In the genomic region with DNA sequence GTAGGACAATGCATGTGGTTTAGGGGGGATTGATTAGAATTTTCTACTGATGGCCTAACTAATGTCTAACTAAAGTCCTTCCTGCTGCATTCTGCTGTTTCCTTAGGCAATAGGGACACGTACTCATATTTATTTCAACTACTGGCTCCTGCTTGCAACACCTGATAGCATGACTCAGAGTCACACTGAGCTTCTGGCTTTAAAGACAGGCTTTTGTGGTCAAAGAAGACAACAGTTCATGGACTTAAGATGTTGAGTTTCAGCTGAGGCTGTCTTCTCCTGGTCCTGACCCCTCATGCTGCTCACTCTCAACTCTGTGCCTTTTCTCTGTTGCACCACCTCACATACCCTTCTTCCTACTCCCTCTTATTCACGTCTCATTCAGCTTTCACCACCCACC, we compare ENCODE assay signal across 18 cellular contexts. TPM values are rescaled to one million over a fixed set of nuclear protein-coding genes. Genes with fewer than 3 reads are reported as not detected.
DNase-seq lines count a peak whose midpoint lies in the region; ATAC-seq and TF ChIP-seq lines count a peak whose summit lies in the region.
"Had no signal": no experiment of that assay in that cellular context is flagged by ENCODE, and none has a peak within 500 bp of the region (broad histone marks: within the 10 kb centered on the region; RNA-seq: fewer than 3 reads in every experiment).

No MANE protein-coding gene starts in this region.

- H3K79me2 ChIP-seq in mammary epithelial cell (ENCODE audit: insufficient read depth, low read length) (no peaks in the 10 kb centered on the region), hepatocyte (no peaks in the 10 kb centered on the region)

- WGBS in mammary epithelial cell (ENCODE audit: low coverage, missing lambda C conversion rate) = 0% methylated on average over 2 of the region's 2 CpGs
- 67% methylated on average over 2 of the region's 2 CpGs for WGBS in hepatocyte (ENCODE audit: low lambda C conversion rate, missing lambda C conversion rate)

- H3K4me1 ChIP-seq in mammary epithelial cell (ENCODE audit: insufficient read depth, low read length) (peaks cover 25% of the 10 kb centered on the region), hepatocyte (ENCODE audit: insufficient read depth) (no peaks in the 10 kb centered on the region), upper lobe of right lung (no peaks in the 10 kb centered on the region)
- no peaks in the 10 kb centered on the region for H3K4me1 ChIP-seq in effector memory CD4-positive, alpha-beta T cell (ENCODE audit: control insufficient read depth, insufficient read depth, low read length, poor library complexity, severe bottlenecking)
- H3K4me1 ChIP-seq: stomach, uterus had no signal

- H3K9ac ChIP-seq in mammary epithelial cell (ENCODE audit: insufficient read depth, low read length) = no peak overlapping the region
- H3K9ac ChIP-seq: KMS-11 had no signal

- H3K36me3 ChIP-seq in mammary epithelial cell (ENCODE audit: insufficient read depth, low read length) (no peaks in the 10 kb centered on the region), hepatocyte (replicated peaks; ENCODE audit: insufficient read depth, low read depth) (no peaks in the 10 kb centered on the region), upper lobe of right lung (no peaks in the 10 kb centered on the region)
- H3K36me3 ChIP-seq in effector memory CD4-positive, alpha-beta T cell (ENCODE audit: control insufficient read depth, insufficient read depth, low read length) = no peaks in the 10 kb centered on the region
- H3K36me3 ChIP-seq: stomach, uterus had no signal

- H4K20me1 ChIP-seq in mammary epithelial cell (ENCODE audit: insufficient read depth, low read length) (no peaks in the 10 kb centered on the region), hepatocyte (ENCODE audit: insufficient read depth, poor library complexity, severe bottlenecking) (no peaks in the 10 kb centered on the region)

- intact Hi-C loops in mammary epithelial cell (cut with micrococcal nuclease) (loop anchor here (2.0 kb wide), 1 partner anchor 29 kb away; a partner anchor contains a TSS), upper lobe of right lung (cut with DNase I) (no loop called here), Right ventricle myocardium superior (cut with DNase I) (no loop called here)

- no peaks in the 10 kb centered on the region for H3K27me3 ChIP-seq in mammary epithelial cell (ENCODE audit: insufficient read depth, low read length)
- H3K27me3 ChIP-seq in hepatocyte = no peaks in the 10 kb centered on the region
- H3K27me3 ChIP-seq in upper lobe of right lung = no peaks in the 10 kb centered on the region
- H3K27me3 ChIP-seq in effector memory CD4-positive, alpha-beta T cell (replicated peaks; ENCODE audit: control insufficient read depth, insufficient read depth, low read length, poor library complexity, severe bottlenecking) = no peaks in the 10 kb centered on the region
- H3K27me3 ChIP-seq: stomach, uterus had no signal

- peak overlapping the region; percentile 24 for H3K4me2 ChIP-seq in mammary epithelial cell (ENCODE audit: insufficient read depth, low read depth, low read length)
- no peak overlapping the region for H3K4me2 ChIP-seq in hepatocyte
- H3K4me2 ChIP-seq: KMS-11 had no signal

- H2AFZ ChIP-seq in mammary epithelial cell (ENCODE audit: low read depth, low read length) = no peak overlapping the region
- H2AFZ ChIP-seq in hepatocyte = no peak overlapping the region

- DNase-seq in SIG-M5 treated with dmso at 0.1 percent for 504 hours (lab: John Stamatoyannopoulos, UW; ENCODE audit: unreplicated experiment) (peak; percentile 12), SIG-M5 (lab: John Stamatoyannopoulos, UW) (no peak), mammary epithelial cell (peak; percentile 97), hepatocyte (ENCODE audit: low spot score) (peak; percentile 56), upper lobe of right lung (no peak), HK-2 (ENCODE audit: unreplicated experiment) (no peak), Right ventricle myocardium superior (no peak)
- no peak for DNase-seq in effector memory CD4-positive, alpha-beta T cell
- DNase-seq: activated T-cell treated with anti-CD3 and anti-CD28 coated beads, Interleukin-2, amount 50 U/mL, for 1 hour; DMS79; foreskin melanocyte; NCI-H146; NCI-H446 treated with DMSO at 0.1 percent for 48 hours; OCI-M1; stomach; uterus had no signal

- in situ Hi-C loops in mammary epithelial cell (cut with MboI; ENCODE audit: low sequenced_read_pairs in 2 of 2) = no loop called here

- H3K4me3 ChIP-seq in mammary epithelial cell (replicated peaks in 1 of 3; ENCODE audit: insufficient read depth in 1 of 3, low read depth in 2 of 3, low read length in 3 of 3) (no peak overlapping the region), hepatocyte (no peak overlapping the region), upper lobe of right lung (no peak overlapping the region)
- H3K4me3 ChIP-seq in effector memory CD4-positive, alpha-beta T cell (ENCODE audit: insufficient read depth, low read depth, low read length, poor library complexity, severe bottlenecking) = no peak overlapping the region
- H3K4me3 ChIP-seq: stomach, uterus had no signal

- no TSS peak for BruUV-seq in mammary epithelial cell (replicated peaks; lab: Mats Ljungman, UMichigan)

- H3K9me3 ChIP-seq in mammary epithelial cell (replicated peaks; ENCODE audit: insufficient read depth, low read length) (no peaks in the 10 kb centered on the region), hepatocyte (ENCODE audit: low read depth) (no peaks in the 10 kb centered on the region), upper lobe of right lung (no peaks in the 10 kb centered on the region)
- H3K9me3 ChIP-seq in effector memory CD4-positive, alpha-beta T cell (ENCODE audit: control insufficient read depth, low read length) = no peaks in the 10 kb centered on the region
- H3K9me3 ChIP-seq: stomach, uterus had no signal

- H3K9me2 ChIP-seq in hepatocyte (replicated peaks; ENCODE audit: insufficient read depth) = no peaks in the 10 kb centered on the region

- dilution Hi-C loops in mammary epithelial cell (cut with HindIII; ENCODE audit: low sequenced_read_pairs) = no loop called here

- ATAC-seq in upper lobe of right lung = peak; percentile 61
- ATAC-seq in Right ventricle myocardium superior (ENCODE audit: poor library complexity) = no peak

- CTCF ChIA-PET in mammary epithelial cell (lab: Charles Lee; ENCODE audit: low non-redundant PET) = interaction anchor here (0.6 kb wide), 1 partner anchor 29 kb away, joined by 3 read pairs; a partner anchor contains a TSS

- TF ChIP-seq CTCF in mammary epithelial cell (conservative IDR thresholded peaks at IDR 0.05 in 1 of 2, IDR thresholded peaks at IDR 0.05 in 1 of 2; ENCODE audit: extremely low read depth in 1 of 2, insufficient read depth in 1 of 2, low read depth in 1 of 2, low read length in 2 of 2) (no peak), hepatocyte (IDR thresholded peaks at IDR 0.05; ENCODE audit: poor library complexity) (no peak), upper lobe of right lung (IDR thresholded peaks at IDR 0.05) (no peak)

- H3K27ac ChIP-seq in mammary epithelial cell (ENCODE audit: insufficient read depth, low read depth, low read length) = peak overlapping the region; percentile 33
- H3K27ac ChIP-seq in hepatocyte = peak overlapping the region; percentile 6
- H3K27ac ChIP-seq in upper lobe of right lung = no peak overlapping the region
- no peak overlapping the region for H3K27ac ChIP-seq in effector memory CD4-positive, alpha-beta T cell (ENCODE audit: insufficient read depth, low read length, poor library complexity, severe bottlenecking)
- H3K27ac ChIP-seq: KMS-11, stomach, uterus had no signal

RNA-seq across cellular contexts. Expression of a gene that starts 29.1 kb away (rescaled TPM):
- total RNA-seq in mammary epithelial cell (1 to 10 TPM; 1.2 TPM), hepatocyte (0.60 and 1.00 TPM in 2 replicates), upper lobe of right lung (1.2 TPM), Right ventricle myocardium superior (0.51 TPM)
- polyA plus RNA-seq in mammary epithelial cell (0.16 TPM), hepatocyte (2.3 and 4.9 TPM in 2 replicates)
- polyA minus RNA-seq in mammary epithelial cell = 0.62 TPM
- polyA plus RNA-seq: CD14-positive monocyte had no signal

Comparison
In these comparisons a context has a peak if more than half of its experiments do, and no peak if none do; other contexts are left out.
1. DNase-seq: peak in SIG-M5 treated with dmso at 0.1 percent for 504 hours (single experiment), mammary epithelial cell (single experiment) and hepatocyte (single experiment); none in SIG-M5 (single experiment), upper lobe of right lung (single experiment), effector memory CD4-positive, alpha-beta T cell (0 of 3), HK-2 (single experiment) and Right ventricle myocardium superior (single experiment).
2. H3K27ac ChIP-seq: peak in mammary epithelial cell (single experiment) and hepatocyte (single experiment); none in upper lobe of right lung (single experiment) and effector memory CD4-positive, alpha-beta T cell (single experiment).